ENCODE assay signal across 13 cellular contexts in the genomic region with DNA sequence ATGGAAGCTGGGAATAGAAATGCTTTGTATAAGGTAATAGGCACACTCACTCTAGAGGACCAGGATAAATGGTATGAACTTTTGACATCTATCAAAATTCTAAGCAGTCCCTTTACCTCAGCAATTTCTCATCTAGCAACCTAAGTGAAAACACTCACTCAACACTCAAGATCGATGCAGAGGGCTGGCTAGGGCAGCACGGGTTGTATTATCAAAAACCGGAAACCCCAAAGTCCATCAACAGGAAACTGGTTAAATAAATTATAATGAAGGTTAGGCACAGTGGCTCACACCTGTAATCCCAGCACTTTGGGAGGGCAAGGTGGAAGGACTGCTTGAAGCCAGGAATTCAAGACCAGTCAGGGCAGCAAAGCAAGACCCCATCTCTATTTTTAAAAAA. TPM values are rescaled to one million over a fixed set of nuclear protein-coding genes. Genes with fewer than 3 reads are reported as not detected.
DNase-seq lines count a peak whose midpoint lies in the region; ATAC-seq, FAIRE-seq and TF ChIP-seq lines count a peak whose summit lies in the region.
"Had no signal": no experiment of that assay in that cellular context is flagged by ENCODE, and none has a peak within 500 bp of the region (broad histone marks: within the 10 kb centered on the region; RNA-seq: fewer than 3 reads in every experiment).

No MANE protein-coding gene starts in this region.

- H3K27me3 Mint-ChIP-seq in effector memory CD8-positive, alpha-beta T cell: no peaks in the 10 kb centered on the region

- peaks cover 36 to 99% (median 85%) of the 10 kb centered on the region in 10 experiments for H3K4me1 ChIP-seq in BLaER1 treated with 17β-estradiol and CSF1 and Interleukin-3, amounts not matched to agents 10 nM and 100 nM
- no peaks in the 10 kb centered on the region for H3K4me1 ChIP-seq in colonic mucosa

- peaks cover 32 to 44% of the 10 kb centered on the region in 2 donors for H3K4me1 Mint-ChIP-seq in effector memory CD8-positive, alpha-beta T cell (ENCODE audit: low read depth in 2 of 2)

- H3K4me2 ChIP-seq in BLaER1 treated with 17β-estradiol and CSF1 and Interleukin-3, amounts not matched to agents 10 nM and 100 nM: peak overlapping the region; percentile 36 to 93 (median 63); a peak in 20 of 22 replicates

- H3K36me3 Mint-ChIP-seq in effector memory CD8-positive, alpha-beta T cell (ENCODE audit: insufficient read depth): peaks cover 10% of the 10 kb centered on the region

- peak; percentile 73 for FAIRE-seq in GM18507 (lab: Jason Lieb, UNC)

- H3K9ac ChIP-seq in BLaER1 treated with 17β-estradiol and CSF1 and Interleukin-3, amounts not matched to agents 10 nM and 100 nM: peak overlapping the region in 9 of 11 experiments; percentile 3 to 64 (median 26); a peak in 8 of 22 replicates
- H3K9ac ChIP-seq in colonic mucosa (ENCODE audit: low read depth in 2 of 2, low read length in 2 of 2): no peak overlapping the region

- no peak for DNase-seq in GM18507 (ENCODE audit: extremely low spot score, insufficient read length, low read depth)
- peak; percentile 35 for DNase-seq in RPMI8226
- DNase-seq in effector memory CD8-positive, alpha-beta T cell: peak in 1 of 3 experiments; percentile 11
- no peak for DNase-seq in colonic mucosa
- DNase-seq in DMS53 treated with DMSO at 0.1 percent for 48 hours (lab: John Stamatoyannopoulos, UW; ENCODE audit: unreplicated experiment): no peak
- DNase-seq in NCI-H446 treated with DMSO at 0.1 percent for 48 hours (lab: John Stamatoyannopoulos, UW): no peak
- DNase-seq in WERI-Rb-1: no peak
- DNase-seq: anterior cingulate cortex, left ventricle myocardium inferior, NCI-H226 had no signal

- TF ChIP-seq CTCF in colonic mucosa (IDR thresholded peaks at IDR 0.05) (no peak), WERI-Rb-1 (IDR thresholded peaks at IDR 0.05; ENCODE audit: low read depth, low read length) (no peak)

- peaks cover 0 to 25% (median 16%) of the 10 kb centered on the region in 11 experiments; a peak in 18 of 22 replicates for H3K9me3 ChIP-seq in BLaER1 treated with 17β-estradiol and CSF1 and Interleukin-3, amounts not matched to agents 10 nM and 100 nM (replicated peaks in 1 of 11)
- no peaks in the 10 kb centered on the region for H3K9me3 ChIP-seq in colonic mucosa
- H3K9me3 ChIP-seq in WERI-Rb-1 (ENCODE audit: severe bottlenecking): no peaks in the 10 kb centered on the region

- ATAC-seq in effector memory CD8-positive, alpha-beta T cell (replicated peaks): peak; percentile 75

- H3K4me3 Mint-ChIP-seq in effector memory CD8-positive, alpha-beta T cell: peak overlapping the region; percentile 41 to 55

- intact Hi-C loops in colonic mucosa (cut with DNase I): no loop called here

- peak overlapping the region; percentile 12 to 91 (median 59); a peak in 16 of 22 replicates for H3K27ac ChIP-seq in BLaER1 treated with 17β-estradiol and CSF1 and Interleukin-3, amounts not matched to agents 10 nM and 100 nM
- H3K27ac ChIP-seq in colonic mucosa (no peak overlapping the region), WERI-Rb-1 (no peak overlapping the region)
- H3K27ac ChIP-seq: left ventricle myocardium inferior, RWPE1 had no signal

- H3K4me3 ChIP-seq in BLaER1 treated with 17β-estradiol and CSF1 and Interleukin-3, amounts not matched to agents 10 nM and 100 nM: no peak overlapping the region
- H3K4me3 ChIP-seq in colonic mucosa: no peak overlapping the region
- no peak overlapping the region for H3K4me3 ChIP-seq in WERI-Rb-1 (ENCODE audit: low read depth, low read length)
- H3K4me3 ChIP-seq: left ventricle myocardium inferior had no signal

- H4K20me1 ChIP-seq in BLaER1 treated with 17β-estradiol and CSF1 and Interleukin-3, amounts not matched to agents 10 nM and 100 nM: peaks cover 0 to 96% (median 41%) of the 10 kb centered on the region in 11 experiments; a peak in 14 of 22 replicates

- H3K27me3 ChIP-seq in BLaER1 treated with 17β-estradiol and CSF1 and Interleukin-3, amounts not matched to agents 10 nM and 100 nM: no peaks in the 10 kb centered on the region
- H3K27me3 ChIP-seq in colonic mucosa (no peaks in the 10 kb centered on the region), WERI-Rb-1 (ENCODE audit: insufficient read depth, low read depth, severe bottlenecking) (no peaks in the 10 kb centered on the region)

- H3K36me3 ChIP-seq in BLaER1 treated with 17β-estradiol and CSF1 and Interleukin-3, amounts not matched to agents 10 nM and 100 nM: peaks cover 0 to 78% (median 34%) of the 10 kb centered on the region in 11 experiments; a peak in 17 of 22 replicates
- H3K36me3 ChIP-seq in colonic mucosa (no peaks in the 10 kb centered on the region), WERI-Rb-1 (no peaks in the 10 kb centered on the region)
- H3K36me3 ChIP-seq: left ventricle myocardium inferior had no signal

- H3K9me3 Mint-ChIP-seq in effector memory CD8-positive, alpha-beta T cell: no peaks in the 10 kb centered on the region

- H3K27ac Mint-ChIP-seq in effector memory CD8-positive, alpha-beta T cell: peak overlapping the region; percentile 64 to 89

RNA-seq across cellular contexts. Expression of a gene that starts 9.4 kb away (rescaled TPM):
- total RNA-seq in colonic mucosa: 10 to 100 TPM; 47.1 to 51.3 TPM

RNA-seq across cellular contexts. Expression of a gene that starts 38.5 kb away (rescaled TPM):
- total RNA-seq in colonic mucosa: under 1 TPM; 0.08 to 0.25 TPM
- total RNA-seq: left ventricle myocardium inferior, omental fat pad had no signal

Comparison
In these comparisons a context has a peak if more than half of its experiments do, and no peak if none do; other contexts are left out.
1. H3K27ac ChIP-seq: peak in BLaER1 treated with 17β-estradiol and CSF1 and Interleukin-3, amounts not matched to agents 10 nM and 100 nM (11 of 11); none in colonic mucosa (single experiment) and WERI-Rb-1 (single experiment).
2. H3K9ac ChIP-seq: peak in BLaER1 treated with 17β-estradiol and CSF1 and Interleukin-3, amounts not matched to agents 10 nM and 100 nM (9 of 11); none in colonic mucosa (0 of 2).